23 cellular contexts compared by ENCODE assay signal in the genomic region with DNA sequence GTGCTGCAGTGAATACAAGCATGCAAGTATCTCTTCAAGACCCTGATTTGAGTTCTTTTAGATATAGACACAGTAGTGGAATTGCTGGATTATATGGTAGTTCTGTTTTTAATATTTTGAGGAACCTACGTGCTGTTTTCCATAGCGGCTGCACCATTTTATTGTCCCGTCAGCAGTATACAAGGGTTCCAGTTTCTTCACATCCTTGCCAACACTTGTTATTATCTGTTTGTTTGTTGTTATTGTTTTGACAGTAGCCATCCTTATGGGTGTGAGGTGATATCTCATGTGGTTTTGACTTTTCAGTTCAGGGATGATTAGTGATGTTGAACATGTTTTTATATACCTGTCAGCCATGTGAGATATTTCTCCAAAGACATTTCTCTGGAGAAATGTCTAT. TPM values are rescaled to one million over a fixed set of nuclear protein-coding genes. Genes with fewer than 3 reads are reported as not detected.
DNase-seq lines count a peak whose midpoint lies in the region; ATAC-seq, FAIRE-seq and TF ChIP-seq lines count a peak whose summit lies in the region.
"Had no signal": no experiment of that assay in that cellular context is flagged by ENCODE, and none has a peak within 500 bp of the region (broad histone marks: within the 10 kb centered on the region; RNA-seq: fewer than 3 reads in every experiment).

No MANE protein-coding gene starts in this region.

- no peak for DNase-seq in A549 (ENCODE audit: low read depth in 1 of 2, low spot score in 1 of 2)
- peak; percentile 29 for DNase-seq in GM12865 (ENCODE audit: low read depth)
- DNase-seq in K562 (ENCODE audit: extremely low read depth in 1 of 4, low spot score in 3 of 4): no peak
- DNase-seq in foreskin keratinocyte: no peak
- no peak for DNase-seq in NCI-H146 treated with DMSO at 0.1 percent for 48 hours (lab: John Stamatoyannopoulos, UW; ENCODE audit: unreplicated experiment)
- no peak for DNase-seq in activated T-cell treated with anti-CD3 and anti-CD28 coated beads, Interleukin-2, amount 50 U/mL, for 4 hours
- DNase-seq in cerebellum (ENCODE audit: low spot score): no peak
- DNase-seq in dermis blood vessel endothelial cell: no peak
- DNase-seq: 8988T; AML-193; Caco-2; Calu3; CD4-positive, alpha-beta T cell; CD8-positive, alpha-beta T cell; DMS79 treated with DMSO at 0.1 percent for 48 hours; GF-D8 had no signal

- H3K4me3 Mint-ChIP-seq in activated T-cell treated with anti-CD3 and anti-CD28 coated beads, Interleukin-2, amount 50 U/mL, for 4 hours: no peak overlapping the region
- H3K4me3 Mint-ChIP-seq: B cell; CD4-positive, alpha-beta T cell; CD8-positive, alpha-beta T cell had no signal

- TF ChIP-seq RAD21 in A549 (conservative IDR thresholded peaks at IDR 0.05 in 1 of 2, IDR thresholded peaks at IDR 0.05 in 1 of 2) (no peak), K562 (CRISPR knock-in tag; conservative IDR thresholded peaks at IDR 0.05 in 1 of 2, IDR thresholded peaks at IDR 0.05 in 1 of 2) (no peak)

- peaks cover 10% of the 10 kb centered on the region for H3K27me3 Mint-ChIP-seq in activated T-cell treated with anti-CD3 and anti-CD28 coated beads, Interleukin-2, amount 50 U/mL, for 4 hours (ENCODE audit: low read depth)
- H3K27me3 Mint-ChIP-seq: CD4-positive, alpha-beta T cell had no signal

- no peaks in the 10 kb centered on the region for H3K4me1 Mint-ChIP-seq in activated T-cell treated with anti-CD3 and anti-CD28 coated beads, Interleukin-2, amount 50 U/mL, for 4 hours (ENCODE audit: low read depth)
- H3K4me1 Mint-ChIP-seq: B cell had no signal

- POLR2A ChIA-PET in A549 (lab: Yijun Ruan, JAX): no interaction called here
- POLR2A ChIA-PET in K562 (lab: Yijun Ruan, JAX): no interaction called here

- no peak overlapping the region for H3K4me2 ChIP-seq in A549
- no peak overlapping the region for H3K4me2 ChIP-seq in K562 (ENCODE audit: insufficient read depth, low read length)
- H3K4me2 ChIP-seq: BLaER1 treated with 17β-estradiol and CSF1 and Interleukin-3, amounts not matched to agents 10 nM and 100 nM had no signal

- no peak overlapping the region for H3K9ac ChIP-seq in K562 (ENCODE audit: insufficient read depth in 1 of 2, low read depth in 2 of 2, low read length in 2 of 2)
- H3K9ac ChIP-seq: BLaER1 treated with 17β-estradiol and CSF1 and Interleukin-3, amounts not matched to agents 10 nM and 100 nM had no signal

- H3K79me2 ChIP-seq in K562 (ENCODE audit: control insufficient read depth, insufficient read depth, low read length): no peaks in the 10 kb centered on the region

- H3K4me3 ChIP-seq in A549: no peak overlapping the region
- no peak overlapping the region for H3K4me3 ChIP-seq in GM12865 (ENCODE audit: low read depth, low read length)
- no peak overlapping the region for H3K4me3 ChIP-seq in K562
- H3K4me3 ChIP-seq: BLaER1 treated with 17β-estradiol and CSF1 and Interleukin-3, amounts not matched to agents 10 nM and 100 nM; GM12878 had no signal

- H3K9me3 ChIP-seq in A549 (no peaks in the 10 kb centered on the region), K562 (replicated peaks; ENCODE audit: control insufficient read depth, insufficient read depth, low read depth, low read length) (no peaks in the 10 kb centered on the region)
- H3K9me3 ChIP-seq: Caco-2 had no signal

- H3K9me3 Mint-ChIP-seq in activated T-cell treated with anti-CD3 and anti-CD28 coated beads, Interleukin-2, amount 50 U/mL, for 4 hours: no peaks in the 10 kb centered on the region
- H3K9me3 Mint-ChIP-seq: CD8-positive, alpha-beta T cell had no signal

- no peak for TF ChIP-seq POLR2A in A549 (IDR thresholded peaks at IDR 0.05; ENCODE audit: low read length)
- no peak for TF ChIP-seq POLR2A in K562 (conservative IDR thresholded peaks at IDR 0.05)

- no peaks in the 10 kb centered on the region for H4K20me1 ChIP-seq in K562 (replicated peaks; ENCODE audit: control insufficient read depth, insufficient read depth, low read length)
- H4K20me1 ChIP-seq: BLaER1 treated with 17β-estradiol and CSF1 and Interleukin-3, amounts not matched to agents 10 nM and 100 nM had no signal

- TF ChIP-seq EP300 in A549 (IDR thresholded peaks at IDR 0.05) (no peak), K562 (IDR thresholded peaks at IDR 0.05; ENCODE audit: low read length) (no peak)

- H3K27me3 ChIP-seq in K562 (ENCODE audit: control insufficient read depth in 2 of 2, insufficient read depth in 2 of 2, low read length in 2 of 2): no peaks in the 10 kb centered on the region; a peak in 3 of 5 replicates
- no peaks in the 10 kb centered on the region for H3K27me3 ChIP-seq in foreskin keratinocyte
- H3K27me3 ChIP-seq: BLaER1 treated with 17β-estradiol and CSF1 and Interleukin-3, amounts not matched to agents 10 nM and 100 nM had no signal

- 73% methylated on average over 3 of the region's 3 CpGs for WGBS in A549 (ENCODE audit: missing lambda C conversion rate)
- WGBS in K562 (ENCODE audit: insufficient coverage, low coverage, missing lambda C conversion rate): 0% methylated on average over 3 of the region's 3 CpGs

- H3K4me1 ChIP-seq in A549 (peaks cover 14% of the 10 kb centered on the region; the same call in 2 of the 3 replicates), K562 (replicated peaks in 1 of 2; ENCODE audit: control insufficient read depth in 2 of 2, insufficient read depth in 2 of 2, low read length in 2 of 2) (no peaks in the 10 kb centered on the region), foreskin keratinocyte (peaks cover 15% of the 10 kb centered on the region)

- FAIRE-seq in A549 (lab: Jason Lieb, UNC): no peak
- FAIRE-seq in K562 (lab: Jason Lieb, UNC): no peak
- FAIRE-seq: G401.6, GM12878, GM12892, GM18507 had no signal

- H2AFZ ChIP-seq in K562 (ENCODE audit: low read depth, low read length): no peak overlapping the region

- no peaks in the 10 kb centered on the region for H3K9me1 ChIP-seq in K562 (ENCODE audit: control insufficient read depth, insufficient read depth, low read length)

- no peaks in the 10 kb centered on the region for H3K36me3 ChIP-seq in K562 (ENCODE audit: control insufficient read depth, insufficient read depth, low read length)
- H3K36me3 ChIP-seq: BLaER1 treated with 17β-estradiol and CSF1 and Interleukin-3, amounts not matched to agents 10 nM and 100 nM had no signal

- intact Hi-C loops in K562 (cut with micrococcal nuclease): no loop called here

- H3K27ac ChIP-seq in A549: no peak overlapping the region
- H3K27ac ChIP-seq in K562 (ENCODE audit: extremely low read depth, low read depth, low read length): no peak overlapping the region
- peak overlapping the region; percentile 37 for H3K27ac ChIP-seq in foreskin keratinocyte
- H3K27ac ChIP-seq: BLaER1 treated with 17β-estradiol and CSF1 and Interleukin-3, amounts not matched to agents 10 nM and 100 nM; C4-2B had no signal

- no peak for ATAC-seq in A549
- ATAC-seq in K562: no peak
- ATAC-seq in foreskin keratinocyte: no peak
- no peak for ATAC-seq in activated T-cell treated with anti-CD3 and anti-CD28 coated beads, Interleukin-2, amount 50 U/mL, for 4 hours
- ATAC-seq: CD8-positive, alpha-beta T cell had no signal

- no TSS peak for BruUV-seq in K562 (replicated peaks; lab: Mats Ljungman, UMichigan)

- no peaks in the 10 kb centered on the region for H3K36me3 Mint-ChIP-seq in activated T-cell treated with anti-CD3 and anti-CD28 coated beads, Interleukin-2, amount 50 U/mL, for 4 hours (ENCODE audit: insufficient read depth)
- H3K36me3 Mint-ChIP-seq: CD8-positive, alpha-beta T cell had no signal

- CTCF ChIA-PET in A549 (lab: Yijun Ruan, JAX) (no interaction called here), K562 (lab: Yijun Ruan, JAX; ENCODE audit: low intra/inter-chr PET ratio) (no interaction called here)

- TF ChIP-seq CTCF in A549 (IDR thresholded peaks at IDR 0.05): no peak
- TF ChIP-seq CTCF in GM12865 (IDR thresholded peaks at IDR 0.05; ENCODE audit: insufficient read depth, low read depth, low read length, missing control alignments): no peak
- no peak for TF ChIP-seq CTCF in K562 (IDR thresholded peaks at IDR 0.05 in 2 of 3, conservative IDR thresholded peaks at IDR 0.05 in 1 of 3; ENCODE audit: insufficient read depth in 2 of 3, low read depth in 1 of 3, low read length in 3 of 3)
- no peak for TF ChIP-seq CTCF in foreskin keratinocyte (conservative IDR thresholded peaks at IDR 0.05)

- in situ Hi-C loops in K562 (cut with MboI): no loop called here

TF ChIP-seq in A549, 52 proteins besides CTCF, POLR2A, EP300 and RAD21 (continues in another document):
- TF ChIP-seq RCOR1 (IDR thresholded peaks at IDR 0.05; ENCODE audit: low read depth, low read length) (no peak), ZC3H11A (IDR thresholded peaks at IDR 0.05) (no peak)

TF ChIP-seq in K562, 482 proteins besides CTCF, POLR2A, EP300 and RAD21 (continues in another document):
- peak; percentile 5; the same call in 1 of the 2 replicates for TF ChIP-seq ZNF316 (IDR thresholded peaks at IDR 0.05)

RNA-seq across cellular contexts. Expression of gene TNFRSF19, which starts 53.2 kb away (rescaled TPM):
- polyA plus RNA-seq in A549 (2011; rRNA removed) (1.2 and 1.5 TPM in 2 replicates), A549 (2017; fragmentation: RNase III; extraction: RNeasy Plus Mini Kit Qiagen cat#74134 plus additional on column Dnase treatment) (1.4 to 1.9 TPM (median 1.8 TPM) in 3 replicates), K562 (2011; rRNA removed) (not detected in 2 replicates), K562 (2014; fragmentation: Illumina TruSeq; extraction: Trizol) (not detected in 2 replicates), K562 (2014; fragmentation: Nextera tagmentation; extraction: Ambion mirVana) (not detected), K562 (2014; rRNA removed) (0.01 TPM in 1 of 2 replicates, not detected in the other), foreskin keratinocyte (0.28 and 0.31 TPM in 2 replicates)
- 0.15 and 0.21 TPM in 2 replicates for polyA plus RNA-seq in A549 (2012; cell fraction: cytosol; rRNA removed)
- 0.38 and 0.39 TPM in 2 replicates for polyA plus RNA-seq in A549 (2012; cell fraction: nucleus; rRNA removed)
- polyA minus RNA-seq in A549 (2011; rRNA and poly(A)+ RNA removed): 0.99 and 1.4 TPM in 2 replicates
- total RNA-seq in K562 (2011; cell fraction: chromatin; rRNA removed; ENCODE audit: low replicate concordance): not detected in 2 replicates
- total RNA-seq in K562 (2011; cell fraction: nucleolus; rRNA removed): not detected in 2 replicates
- not detected in 2 replicates for total RNA-seq in K562 (2011; cell fraction: nucleoplasm; rRNA removed)
- total RNA-seq in K562 (2014; rRNA removed) (not detected in 2 replicates), K562 (2014; rRNA removed; fragmentation: Illumina TruSeq; extraction: Trizol) (not detected in 2 replicates), K562 (2015; rRNA removed; fragmentation: Illumina TruSeq; extraction: Trizol) (not detected in 2 replicates), K562 (2021) (0.04 and 0.07 TPM in 2 replicates), foreskin keratinocyte (0.78 and 0.81 TPM in 2 replicates), cerebellum (31.3 TPM), dermis blood vessel endothelial cell (0.09 and 0.17 TPM in 2 replicates)
- polyA plus RNA-seq in K562 (2011; cell fraction: cytosol; rRNA removed): 0.03 TPM in 1 of 2 replicates, not detected in the other
- 0.04 TPM in 1 of 2 replicates, not detected in the other for polyA plus RNA-seq in K562 (2011; cell fraction: nucleus; rRNA removed)
- not detected in 2 replicates for polyA plus RNA-seq in K562 (2012)
- polyA minus RNA-seq in K562 (2011; rRNA and poly(A)+ RNA removed): not detected in 2 replicates
- polyA minus RNA-seq in K562 (2011; cell fraction: cytosol; rRNA and poly(A)+ RNA removed): 0.27 TPM in 1 of 2 replicates, not detected in the other
- polyA minus RNA-seq in K562 (2011; cell fraction: nucleus; rRNA and poly(A)+ RNA removed): not detected in 2 replicates
- total RNA-seq in activated T-cell treated with anti-CD3 and anti-CD28 coated beads, Interleukin-2, amount 50 U/mL, for 4 hours: under 1 TPM in 2 of 3 donors, not detected in 1; 0.05 to 0.18 TPM
- total RNA-seq: B cell; CD4-positive, alpha-beta T cell; CD8-positive, alpha-beta T cell had no signal

Comparison
In these comparisons a context has a peak if more than half of its experiments do, and no peak if none do; other contexts are left out.
1. RNA of gene TNFRSF19, which starts 53.2 kb away (total RNA-seq): 31.3 TPM in cerebellum (single experiment); 0.78 to 0.81 TPM in foreskin keratinocyte, 0.09 to 0.17 TPM in dermis blood vessel endothelial cell, 0.05 to 0.18 TPM in activated T-cell treated with anti-CD3 and anti-CD28 coated beads, Interleukin-2, amount 50 U/mL, for 4 hours and 0.04 to 0.07 TPM in K562; every median in the first group is over 10 times any median in the second.
2. Of the 35 proteins assayed by ChIP-seq in both K562 and A549: peak only in K562: none; only in A549: MAFK; in both: none; in neither: 34.